In genomic region chr11:118008271-118008903, GRCh38 we compare ENCODE assay signal across 9 cellular contexts. TPM values are rescaled to one million over a fixed set of nuclear protein-coding genes. Genes with fewer than 3 reads are reported as not detected.
DNase-seq lines count a peak whose midpoint lies in the region; ATAC-seq and TF ChIP-seq lines count a peak whose summit lies in the region.
"Had no signal": no experiment of that assay in that cellular context is flagged by ENCODE, and none has a peak within 500 bp of the region (broad histone marks: within the 10 kb centered on the region; RNA-seq: fewer than 3 reads in every experiment).

No MANE protein-coding gene starts in this region.

- POLR2A ChIA-PET in naive thymus-derived CD8-positive, alpha-beta T cell (lab: Charles Lee), result interaction anchor here (1.0 to 32.2 kb wide), 9 partner anchors 0 to 58 kb away, joined by 3 to 721 read pairs (median 20); partner anchors contain the start of gene IL10RA

- peak overlapping the region; percentile 67 for H3K4me3 ChIP-seq in CD4-positive, CD25-positive, alpha-beta regulatory T cell (ENCODE audit: low read depth, low read length)
- no peak overlapping the region for H3K4me3 ChIP-seq in ascending aorta

- TF ChIP-seq CTCF in ascending aorta (IDR thresholded peaks at IDR 0.05), result no peak

- ATAC-seq in CD4-positive, CD25-positive, alpha-beta regulatory T cell (ENCODE audit: low read depth in 2 of 2), result no peak
- ATAC-seq in naive thymus-derived CD8-positive, alpha-beta T cell, result no peak
- ATAC-seq in HG02759 (IDR thresholded peaks at IDR 0.05; ENCODE audit: unreplicated experiment), result no peak

- intact Hi-C loops in activated T-helper 1 cell treated with anti-CD3 and anti-CD28 coated beads, Interleukin-12 subunit alpha, Interleukin-12 subunit beta, Interleukin-2, Interleukin-4 antibody, amounts not matched to agents 30 ng/mL and 10 ng/mL and 1 ng/mL, durations not matched to agents 14 hours and 24 hours and 36 hours (cut with micrococcal nuclease), result no loop called here
- intact Hi-C loops in ascending aorta (cut with DNase I), result no loop called here

- no peaks in the 10 kb centered on the region for H3K27me3 Mint-ChIP-seq in CD4-positive, CD25-positive, alpha-beta regulatory T cell
- H3K27me3 Mint-ChIP-seq in IgD-negative memory B cell, result peaks cover 3% of the 10 kb centered on the region
- no peaks in the 10 kb centered on the region for H3K27me3 Mint-ChIP-seq in activated T-helper 1 cell treated with anti-CD3 and anti-CD28 coated beads, Interleukin-12 subunit alpha, Interleukin-12 subunit beta, Interleukin-2, Interleukin-4 antibody, amounts not matched to agents 30 ng/mL and 10 ng/mL and 1 ng/mL, durations not matched to agents 14 hours and 24 hours and 36 hours (ENCODE audit: insufficient read depth)
- no peaks in the 10 kb centered on the region for H3K27me3 Mint-ChIP-seq in naive thymus-derived CD8-positive, alpha-beta T cell

- no peaks in the 10 kb centered on the region for H3K27me3 ChIP-seq in CD4-positive, CD25-positive, alpha-beta regulatory T cell (ENCODE audit: control insufficient read depth, insufficient read depth, low read length)
- H3K27me3 ChIP-seq in ascending aorta, result no peaks in the 10 kb centered on the region

- H3K36me3 Mint-ChIP-seq in CD4-positive, CD25-positive, alpha-beta regulatory T cell, result peaks cover 12% of the 10 kb centered on the region
- no peaks in the 10 kb centered on the region for H3K36me3 Mint-ChIP-seq in IgD-negative memory B cell
- H3K36me3 Mint-ChIP-seq in activated T-helper 1 cell treated with anti-CD3 and anti-CD28 coated beads, Interleukin-12 subunit alpha, Interleukin-12 subunit beta, Interleukin-2, Interleukin-4 antibody, amounts not matched to agents 30 ng/mL and 10 ng/mL and 1 ng/mL, durations not matched to agents 14 hours and 24 hours and 36 hours (ENCODE audit: low read depth), result peaks cover 17% of the 10 kb centered on the region
- no peaks in the 10 kb centered on the region for H3K36me3 Mint-ChIP-seq in naive thymus-derived CD8-positive, alpha-beta T cell

- H3K27ac Mint-ChIP-seq in CD4-positive, CD25-positive, alpha-beta regulatory T cell, result peak overlapping the region; percentile 93 to 99 (median 97)
- peak overlapping the region; percentile 99 to 100 (median 100) for H3K27ac Mint-ChIP-seq in IgD-negative memory B cell
- H3K27ac Mint-ChIP-seq in activated T-helper 1 cell treated with anti-CD3 and anti-CD28 coated beads, Interleukin-12 subunit alpha, Interleukin-12 subunit beta, Interleukin-2, Interleukin-4 antibody, amounts not matched to agents 30 ng/mL and 10 ng/mL and 1 ng/mL, durations not matched to agents 14 hours and 24 hours and 36 hours, result peak overlapping the region; percentile 91
- H3K27ac Mint-ChIP-seq in naive thymus-derived CD8-positive, alpha-beta T cell, result peak overlapping the region; percentile 88 to 100 (median 95)

- H3K36me3 ChIP-seq in CD4-positive, CD25-positive, alpha-beta regulatory T cell (ENCODE audit: control insufficient read depth, insufficient read depth, low read length), result no peaks in the 10 kb centered on the region
- no peaks in the 10 kb centered on the region for H3K36me3 ChIP-seq in ascending aorta

- peak overlapping the region; percentile 84 for H3K27ac ChIP-seq in CD4-positive, CD25-positive, alpha-beta regulatory T cell (ENCODE audit: insufficient read depth, low read length, poor library complexity, severe bottlenecking)
- no peak overlapping the region for H3K27ac ChIP-seq in ascending aorta

- peak overlapping the region; percentile 73 to 87 (median 82) for H3K4me3 Mint-ChIP-seq in CD4-positive, CD25-positive, alpha-beta regulatory T cell
- H3K4me3 Mint-ChIP-seq in IgD-negative memory B cell, result peak overlapping the region; percentile 38 to 90 (median 88)
- peak overlapping the region; percentile 60 for H3K4me3 Mint-ChIP-seq in activated T-helper 1 cell treated with anti-CD3 and anti-CD28 coated beads, Interleukin-12 subunit alpha, Interleukin-12 subunit beta, Interleukin-2, Interleukin-4 antibody, amounts not matched to agents 30 ng/mL and 10 ng/mL and 1 ng/mL, durations not matched to agents 14 hours and 24 hours and 36 hours
- H3K4me3 Mint-ChIP-seq in naive thymus-derived CD8-positive, alpha-beta T cell, result peak overlapping the region; percentile 61 to 88 (median 76)

- no peak for DNase-seq in CD4-positive, CD25-positive, alpha-beta regulatory T cell
- DNase-seq in activated T-helper 1 cell treated with anti-CD3 and anti-CD28 coated beads, Interleukin-12 subunit alpha, Interleukin-12 subunit beta, Interleukin-2, Interleukin-4 antibody, amounts not matched to agents 30 ng/mL and 10 ng/mL and 1 ng/mL, durations not matched to agents 14 hours and 24 hours and 36 hours (ENCODE audit: low spot score), result no peak
- DNase-seq in naive thymus-derived CD8-positive, alpha-beta T cell, result no peak
- DNase-seq in ascending aorta (ENCODE audit: low spot score in 2 of 2) (no peak), NCI-H526 (lab: John Stamatoyannopoulos, UW) (no peak)
- DNase-seq in activated CD4-positive, CD25-positive, alpha-beta regulatory T cell (lab: John Stamatoyannopoulos, UW), result no peak

- H3K4me1 Mint-ChIP-seq in CD4-positive, CD25-positive, alpha-beta regulatory T cell, result peaks cover 32 to 100% (median 81%) of the 10 kb centered on the region in 4 donors
- peaks cover 80 to 88% (median 81%) of the 10 kb centered on the region in 3 donors for H3K4me1 Mint-ChIP-seq in IgD-negative memory B cell
- H3K4me1 Mint-ChIP-seq in activated T-helper 1 cell treated with anti-CD3 and anti-CD28 coated beads, Interleukin-12 subunit alpha, Interleukin-12 subunit beta, Interleukin-2, Interleukin-4 antibody, amounts not matched to agents 30 ng/mL and 10 ng/mL and 1 ng/mL, durations not matched to agents 14 hours and 24 hours and 36 hours (ENCODE audit: low read depth), result peaks cover 90% of the 10 kb centered on the region
- H3K4me1 Mint-ChIP-seq in naive thymus-derived CD8-positive, alpha-beta T cell, result peaks cover 67 to 100% (median 99%) of the 10 kb centered on the region in 4 donors

- peaks cover 100% of the 10 kb centered on the region for H3K4me1 ChIP-seq in CD4-positive, CD25-positive, alpha-beta regulatory T cell (ENCODE audit: control insufficient read depth, insufficient read depth, low read length, poor library complexity, severe bottlenecking)
- no peaks in the 10 kb centered on the region for H3K4me1 ChIP-seq in ascending aorta

- peaks cover 0 to 5% of the 10 kb centered on the region in 2 experiments for H3K9me3 ChIP-seq in CD4-positive, CD25-positive, alpha-beta regulatory T cell (ENCODE audit: control insufficient read depth in 2 of 2, low read length in 2 of 2)
- H3K9me3 ChIP-seq in ascending aorta, result no peaks in the 10 kb centered on the region

- H3K9me3 Mint-ChIP-seq in CD4-positive, CD25-positive, alpha-beta regulatory T cell, result peaks cover 0 to 7% (median 2%) of the 10 kb centered on the region in 7 donors
- peaks cover 0 to 4% (median 2%) of the 10 kb centered on the region in 3 donors for H3K9me3 Mint-ChIP-seq in IgD-negative memory B cell
- peaks cover 10% of the 10 kb centered on the region for H3K9me3 Mint-ChIP-seq in activated T-helper 1 cell treated with anti-CD3 and anti-CD28 coated beads, Interleukin-12 subunit alpha, Interleukin-12 subunit beta, Interleukin-2, Interleukin-4 antibody, amounts not matched to agents 30 ng/mL and 10 ng/mL and 1 ng/mL, durations not matched to agents 14 hours and 24 hours and 36 hours
- peaks cover 0 to 8% (median 0%) of the 10 kb centered on the region in 9 donors for H3K9me3 Mint-ChIP-seq in naive thymus-derived CD8-positive, alpha-beta T cell

RNA-seq across cellular contexts. Expression of gene IL10RA, which starts 22.2 kb away (rescaled TPM):
- total RNA-seq in CD4-positive, CD25-positive, alpha-beta regulatory T cell, result 661 TPM
- 100 to 1,000 TPM; 572 to 666 (median 631) TPM for polyA plus RNA-seq in CD4-positive, CD25-positive, alpha-beta regulatory T cell
- 97.1 TPM for polyA plus RNA-seq in IgD-negative memory B cell
- 87.8 and 88.3 TPM in 2 replicates for total RNA-seq in activated T-helper 1 cell treated with anti-CD3 and anti-CD28 coated beads, Interleukin-12 subunit alpha, Interleukin-12 subunit beta, Interleukin-2, Interleukin-4 antibody, amounts not matched to agents 30 ng/mL and 10 ng/mL and 1 ng/mL, durations not matched to agents 14 hours and 24 hours and 36 hours
- 100 to 1,000 TPM; 205 to 217 TPM for total RNA-seq in naive thymus-derived CD8-positive, alpha-beta T cell
- 100 to 1,000 TPM in 2 of 3 donors, 10 to 100 TPM in 1; 99.2 to 185 (median 147) TPM for polyA plus RNA-seq in naive thymus-derived CD8-positive, alpha-beta T cell
- 38.6 TPM for total RNA-seq in ascending aorta
- total RNA-seq: SK-MEL-5 had no signal
